27 cellular contexts compared by ENCODE assay signal in genomic region chr4:166222271-166222670, GRCh38.
"Had no signal": no experiment of that assay in that cellular context is flagged by ENCODE, and none has a peak within 500 bp of the region (broad histone marks: within the 10 kb centered on the region; RNA-seq: fewer than 3 reads in every experiment).

No MANE protein-coding gene starts in this region.

- H3K27ac ChIP-seq: colonic mucosa, coronary artery, dorsolateral prefrontal cortex, epithelial cell of prostate, esophagus muscularis mucosa, esophagus squamous epithelium, foreskin keratinocyte, gastrocnemius medialis, gastroesophageal sphincter, heart left ventricle, heart right ventricle had no signal

- DNase-seq: colonic mucosa; cortex of kidney; dermis blood vessel endothelial cell; dorsolateral prefrontal cortex; effector CD4-positive, alpha-beta T cell; effector CD8-positive, alpha-beta T cell; effector memory CD4-positive, alpha-beta T cell; effector memory CD8-positive, alpha-beta T cell; endodermal cell; erythroblast; esophagus squamous epithelium; foreskin fibroblast; foreskin keratinocyte; foreskin melanocyte; gastrocnemius medialis; glutamatergic neuron; head of caudate nucleus; heart left ventricle; heart right ventricle had no signal

- FAIRE-seq: colon, endometrium, endothelial cell of umbilical vein had no signal

- H3K9me3 ChIP-seq: colonic mucosa, esophagus muscularis mucosa, esophagus squamous epithelium, gastrocnemius medialis, gastroesophageal sphincter had no signal

- H3K4me1 ChIP-seq: colonic mucosa, esophagus muscularis mucosa, esophagus squamous epithelium, foreskin keratinocyte, gastrocnemius medialis, gastroesophageal sphincter, heart left ventricle, heart right ventricle had no signal

- H3K4me3 ChIP-seq: colonic mucosa, coronary artery, dorsolateral prefrontal cortex, esophagus muscularis mucosa, esophagus squamous epithelium, gastrocnemius medialis, gastroesophageal sphincter, heart left ventricle, heart right ventricle had no signal

- H3K36me3 ChIP-seq: colonic mucosa, esophagus muscularis mucosa, esophagus squamous epithelium, gastrocnemius medialis, gastroesophageal sphincter, heart left ventricle, heart right ventricle had no signal

- ATAC-seq: effector memory CD8-positive, alpha-beta T cell; esophagus mucosa; foreskin keratinocyte; gastrocnemius medialis; gastroesophageal sphincter; heart left ventricle; heart right ventricle had no signal

- H3K27me3 ChIP-seq: colonic mucosa, dorsolateral prefrontal cortex, esophagus muscularis mucosa, esophagus squamous epithelium, foreskin keratinocyte, gastrocnemius medialis, gastroesophageal sphincter, heart left ventricle, heart right ventricle had no signal
